8 cellular contexts compared by ENCODE assay signal in the genomic region with DNA sequence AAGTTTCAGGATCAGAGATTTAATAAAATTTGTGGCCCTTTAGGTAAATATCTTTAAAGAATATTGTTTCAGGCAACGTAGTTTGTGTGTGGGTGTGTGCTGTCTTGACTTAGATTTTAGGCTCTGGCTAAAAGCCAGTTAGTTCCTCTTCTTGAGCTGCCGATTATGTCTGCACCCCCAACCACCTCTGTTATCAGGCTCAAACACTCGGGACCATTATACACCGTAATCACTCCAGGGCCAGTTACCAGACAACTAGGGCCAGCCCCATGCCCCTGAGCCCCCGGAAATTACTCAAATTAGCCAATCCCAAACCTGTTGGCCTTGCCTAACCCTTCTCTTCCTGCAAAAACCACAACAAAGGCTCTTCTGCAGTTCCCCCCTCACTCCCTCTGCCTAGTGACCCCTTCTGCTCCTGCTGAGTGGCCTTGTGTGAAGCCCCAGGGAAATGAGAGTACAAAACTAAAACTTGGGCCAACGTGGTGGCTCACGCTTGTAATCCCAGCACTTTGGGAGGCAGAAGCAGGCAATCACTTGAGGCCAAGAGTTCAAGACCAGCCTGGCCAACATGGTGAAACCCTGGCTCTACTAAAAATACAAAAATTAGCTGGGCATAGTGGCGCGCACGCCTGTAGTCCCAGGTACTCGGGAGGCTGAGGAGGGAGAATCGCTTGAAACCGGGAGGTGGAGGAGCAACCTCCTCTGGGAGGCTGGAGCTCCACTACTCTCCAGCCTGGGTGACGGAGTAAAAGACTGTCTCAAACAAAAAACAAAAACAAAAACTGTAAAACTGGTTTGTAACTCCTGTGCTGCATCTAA. TPM values are rescaled to one million over a fixed set of nuclear protein-coding genes. Genes with fewer than 3 reads are reported as not detected.
DNase-seq lines count a peak whose midpoint lies in the region; ATAC-seq lines count a peak whose summit lies in the region.

No MANE protein-coding gene starts in this region.

- H3K27ac Mint-ChIP-seq in activated naive CD4-positive, alpha-beta T cell treated with anti-CD3 and anti-CD28 coated beads, Interleukin-2, amount 50 U/mL, for 72 hours = peak overlapping the region; percentile 65 to 80
- peak overlapping the region; percentile 100 for H3K27ac Mint-ChIP-seq in stimulated activated memory B cell treated with anti-CD40 and anti-IgM and Interleukin-4, amounts not matched to agents 10 μg/mL and 1 μg/mL and 100 μg/mL, for 72 hours

- H3K4me3 Mint-ChIP-seq in stimulated activated memory B cell treated with anti-CD40 and anti-IgM and Interleukin-4, amounts not matched to agents 10 μg/mL and 1 μg/mL and 100 μg/mL, for 72 hours = peak overlapping the region; percentile 59

- H3K36me3 Mint-ChIP-seq in activated naive CD4-positive, alpha-beta T cell treated with anti-CD3 and anti-CD28 coated beads, Interleukin-2, amount 50 U/mL, for 72 hours = peaks cover 5 to 8% of the 10 kb centered on the region in 2 donors
- no peaks in the 10 kb centered on the region for H3K36me3 Mint-ChIP-seq in stimulated activated memory B cell treated with anti-CD40 and anti-IgM and Interleukin-4, amounts not matched to agents 10 μg/mL and 1 μg/mL and 100 μg/mL, for 72 hours

- H3K9me3 Mint-ChIP-seq in activated naive CD4-positive, alpha-beta T cell treated with anti-CD3 and anti-CD28 coated beads, Interleukin-2, amount 50 U/mL, for 72 hours = no peaks in the 10 kb centered on the region
- H3K9me3 Mint-ChIP-seq in stimulated activated memory B cell treated with anti-CD40 and anti-IgM and Interleukin-4, amounts not matched to agents 10 μg/mL and 1 μg/mL and 100 μg/mL, for 72 hours = no peaks in the 10 kb centered on the region

- peak; percentile 9 for DNase-seq in NCI-H82 (lab: John Stamatoyannopoulos, UW)
- DNase-seq in NCI-H82 treated with DMSO at 0.1 percent for 48 hours (lab: John Stamatoyannopoulos, UW; ENCODE audit: unreplicated experiment) = no peak
- peak; percentile 84 for DNase-seq in NAMALWA (ENCODE audit: low spot score)
- DNase-seq in activated naive CD4-positive, alpha-beta T cell treated with anti-CD3 and anti-CD28 coated beads, Interleukin-2, amount 50 U/mL, for 72 hours (ENCODE audit: low spot score in 2 of 2) = peak in 1 of 2 donors; percentile 80
- no peak for DNase-seq in 8988T
- no peak for DNase-seq in NCI-H1694 treated with DMSO at 0.1 percent for 48 hours (lab: John Stamatoyannopoulos, UW)
- DNase-seq in RPMI8226 = no peak

- H3K27me3 Mint-ChIP-seq in stimulated activated memory B cell treated with anti-CD40 and anti-IgM and Interleukin-4, amounts not matched to agents 10 μg/mL and 1 μg/mL and 100 μg/mL, for 72 hours = no peaks in the 10 kb centered on the region

- peak; percentile 42 to 62 for ATAC-seq in activated naive CD4-positive, alpha-beta T cell treated with anti-CD3 and anti-CD28 coated beads, Interleukin-2, amount 50 U/mL, for 72 hours
- ATAC-seq in stimulated activated memory B cell treated with anti-CD40 and anti-IgM and Interleukin-4, amounts not matched to agents 10 μg/mL and 1 μg/mL and 100 μg/mL, for 72 hours = peak; percentile 82

- peaks cover 40% of the 10 kb centered on the region for H3K4me1 Mint-ChIP-seq in stimulated activated memory B cell treated with anti-CD40 and anti-IgM and Interleukin-4, amounts not matched to agents 10 μg/mL and 1 μg/mL and 100 μg/mL, for 72 hours

RNA-seq across cellular contexts. Expression of a gene that starts 9.2 kb away (rescaled TPM):
- 100 to 1,000 TPM; 410 to 434 TPM for total RNA-seq in activated naive CD4-positive, alpha-beta T cell treated with anti-CD3 and anti-CD28 coated beads, Interleukin-2, amount 50 U/mL, for 72 hours

RNA-seq across cellular contexts. Expression of a gene that starts 18.8 kb away (rescaled TPM):
- total RNA-seq in activated naive CD4-positive, alpha-beta T cell treated with anti-CD3 and anti-CD28 coated beads, Interleukin-2, amount 50 U/mL, for 72 hours = 1 to 10 TPM; 2.7 to 4.1 TPM

RNA-seq across cellular contexts. Expression of a gene that starts 46.7 kb away (rescaled TPM):
- total RNA-seq in activated naive CD4-positive, alpha-beta T cell treated with anti-CD3 and anti-CD28 coated beads, Interleukin-2, amount 50 U/mL, for 72 hours = not detected

Comparison
In these comparisons a context has a peak if more than half of its experiments do, and no peak if none do; other contexts are left out.
1. DNase-seq: peak in NCI-H82 (single experiment) and NAMALWA (single experiment); none in NCI-H82 treated with DMSO at 0.1 percent for 48 hours (single experiment), 8988T (single experiment), NCI-H1694 treated with DMSO at 0.1 percent for 48 hours (single experiment) and RPMI8226 (single experiment).